ENCODE assay signal across 2 cellular contexts in the genomic region with DNA sequence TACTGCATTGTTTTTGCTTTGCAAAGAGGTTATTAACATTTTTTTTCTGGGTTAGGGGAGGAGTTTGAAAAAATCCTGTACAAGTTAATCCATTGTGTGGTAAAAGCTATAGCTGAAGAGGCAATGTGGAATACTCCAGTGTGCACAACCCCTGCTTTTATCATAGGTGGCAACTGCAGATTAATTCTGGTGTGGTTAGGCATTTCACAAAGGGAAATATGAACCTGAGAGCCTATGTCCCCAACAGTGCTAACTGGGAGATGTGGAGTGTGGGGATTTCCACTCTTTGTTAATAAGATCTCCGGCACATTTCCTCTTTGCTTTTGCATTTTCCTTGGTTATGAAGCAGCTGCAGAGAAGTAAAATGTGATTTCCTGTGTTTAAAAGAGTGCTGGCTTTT.
TF ChIP-seq lines count a peak whose summit lies in the region.

No MANE protein-coding gene starts in this region.

TF ChIP-seq in A549, 52 proteins besides CTCF, POLR2A, EP300 and RAD21 (continued from another document):
- TF ChIP-seq GATA3 (IDR thresholded peaks at IDR 0.05; ENCODE audit: borderline replicate concordance), result no peak

TF ChIP-seq in SK-N-SH, 30 proteins besides CTCF, POLR2A, EP300 and RAD21 (continued from another document):
- TF ChIP-seq, protein P1, sequence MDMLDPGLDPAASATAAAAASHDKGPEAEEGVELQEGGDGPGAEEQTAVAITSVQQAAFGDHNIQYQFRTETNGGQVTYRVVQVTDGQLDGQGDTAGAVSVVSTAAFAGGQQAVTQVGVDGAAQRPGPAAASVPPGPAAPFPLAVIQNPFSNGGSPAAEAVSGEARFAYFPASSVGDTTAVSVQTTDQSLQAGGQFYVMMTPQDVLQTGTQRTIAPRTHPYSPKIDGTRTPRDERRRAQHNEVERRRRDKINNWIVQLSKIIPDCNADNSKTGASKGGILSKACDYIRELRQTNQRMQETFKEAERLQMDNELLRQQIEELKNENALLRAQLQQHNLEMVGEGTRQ (IDR thresholded peaks at IDR 0.05; ENCODE audit: borderline replicate concordance, low read depth, low read length), result no peak
- TF ChIP-seq RXRA (IDR thresholded peaks at IDR 0.05; ENCODE audit: borderline replicate concordance, low read depth) (no peak), FOSL2 (IDR thresholded peaks at IDR 0.05; ENCODE audit: borderline replicate concordance, low read depth) (no peak), JUND (IDR thresholded peaks at IDR 0.05) (no peak), TCF12 (IDR thresholded peaks at IDR 0.05) (no peak), TEAD4 (IDR thresholded peaks at IDR 0.05; ENCODE audit: borderline replicate concordance, insufficient read depth) (no peak), MXI1 (IDR thresholded peaks at IDR 0.05; ENCODE audit: low read depth, low read length) (no peak), RCOR1 (IDR thresholded peaks at IDR 0.05; ENCODE audit: low read length) (no peak), SMC3 (IDR thresholded peaks at IDR 0.05; ENCODE audit: low read depth, low read length) (no peak), TAF1 (IDR thresholded peaks at IDR 0.05; ENCODE audit: borderline replicate concordance, low read depth, low read length) (no peak), RFX5 (IDR thresholded peaks at IDR 0.05; ENCODE audit: low read length) (no peak), ELF1 (IDR thresholded peaks at IDR 0.05) (no peak)
- TF ChIP-seq, protein P2, sequence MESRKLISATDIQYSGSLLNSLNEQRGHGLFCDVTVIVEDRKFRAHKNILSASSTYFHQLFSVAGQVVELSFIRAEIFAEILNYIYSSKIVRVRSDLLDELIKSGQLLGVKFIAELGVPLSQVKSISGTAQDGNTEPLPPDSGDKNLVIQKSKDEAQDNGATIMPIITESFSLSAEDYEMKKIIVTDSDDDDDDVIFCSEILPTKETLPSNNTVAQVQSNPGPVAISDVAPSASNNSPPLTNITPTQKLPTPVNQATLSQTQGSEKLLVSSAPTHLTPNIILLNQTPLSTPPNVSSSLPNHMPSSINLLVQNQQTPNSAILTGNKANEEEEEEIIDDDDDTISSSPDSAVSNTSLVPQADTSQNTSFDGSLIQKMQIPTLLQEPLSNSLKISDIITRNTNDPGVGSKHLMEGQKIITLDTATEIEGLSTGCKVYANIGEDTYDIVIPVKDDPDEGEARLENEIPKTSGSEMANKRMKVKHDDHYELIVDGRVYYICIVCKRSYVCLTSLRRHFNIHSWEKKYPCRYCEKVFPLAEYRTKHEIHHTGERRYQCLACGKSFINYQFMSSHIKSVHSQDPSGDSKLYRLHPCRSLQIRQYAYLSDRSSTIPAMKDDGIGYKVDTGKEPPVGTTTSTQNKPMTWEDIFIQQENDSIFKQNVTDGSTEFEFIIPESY (IDR thresholded peaks at IDR 0.05; ENCODE audit: borderline replicate concordance, low read depth), result no peak
- TF ChIP-seq, protein P3, sequence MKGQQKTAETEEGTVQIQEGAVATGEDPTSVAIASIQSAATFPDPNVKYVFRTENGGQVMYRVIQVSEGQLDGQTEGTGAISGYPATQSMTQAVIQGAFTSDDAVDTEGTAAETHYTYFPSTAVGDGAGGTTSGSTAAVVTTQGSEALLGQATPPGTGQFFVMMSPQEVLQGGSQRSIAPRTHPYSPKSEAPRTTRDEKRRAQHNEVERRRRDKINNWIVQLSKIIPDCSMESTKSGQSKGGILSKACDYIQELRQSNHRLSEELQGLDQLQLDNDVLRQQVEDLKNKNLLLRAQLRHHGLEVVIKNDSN (IDR thresholded peaks at IDR 0.05; ENCODE audit: borderline replicate concordance, low read depth), result no peak
